In genomic region chr2:74188018-74188601, GRCh38 we compare ENCODE assay signal across 10 cellular contexts. TPM values are rescaled to one million over a fixed set of nuclear protein-coding genes. Genes with fewer than 3 reads are reported as not detected.
DNase-seq lines count a peak whose midpoint lies in the region; ATAC-seq and TF ChIP-seq lines count a peak whose summit lies in the region.
"Had no signal": no experiment of that assay in that cellular context is flagged by ENCODE, and none has a peak within 500 bp of the region (broad histone marks: within the 10 kb centered on the region; RNA-seq: fewer than 3 reads in every experiment).

No MANE protein-coding gene starts in this region.

- TF ChIP-seq CTCF in osteocyte (IDR thresholded peaks at IDR 0.05) = no peak

- DNase-seq in H7 (peak; percentile 35), NCI-H510A (lab: John Stamatoyannopoulos, UW) (peak; percentile 63), epithelial cell of prostate (ENCODE audit: low read depth, low spot score) (peak; percentile 89), osteocyte (ENCODE audit: extremely low spot score, unreplicated experiment) (peak; percentile 77), NOMO-1 treated with DMSO at 0.1 percent for 48 hours (lab: John Stamatoyannopoulos, UW; ENCODE audit: unreplicated experiment) (no peak), NCI-H2029 (lab: John Stamatoyannopoulos, UW) (no peak)
- no peak for DNase-seq in activated CD4-positive, alpha-beta T cell treated with anti-CD3 and anti-CD28 coated beads, Interleukin-2, amount 50 U/mL, for 1 hour
- DNase-seq: activated CD4-positive, alpha-beta T cell treated with anti-CD3 and anti-CD28 coated beads for 4 hours; colonic mucosa had no signal

- no peak overlapping the region for H3K4me3 ChIP-seq in H7 (ENCODE audit: insufficient read depth, low read depth, low read length)
- H3K4me3 ChIP-seq: colonic mucosa had no signal

- H3K36me3 Mint-ChIP-seq in osteocyte (ENCODE audit: unreplicated experiment) = no peaks in the 10 kb centered on the region

- peaks cover 34% of the 10 kb centered on the region for H3K27me3 Mint-ChIP-seq in osteocyte (ENCODE audit: unreplicated experiment)

- H3K27me3 ChIP-seq in H7 (ENCODE audit: control insufficient read depth, insufficient read depth, low read length) = no peaks in the 10 kb centered on the region
- H3K27me3 ChIP-seq: colonic mucosa had no signal

- H3K36me3 ChIP-seq in H7 (replicated peaks; ENCODE audit: control insufficient read depth, insufficient read depth, low read length) = no peaks in the 10 kb centered on the region
- H3K36me3 ChIP-seq: colonic mucosa had no signal

- H3K4me1 Mint-ChIP-seq in osteocyte (ENCODE audit: unreplicated experiment) = no peaks in the 10 kb centered on the region

- peak overlapping the region; percentile 60 for H3K27ac ChIP-seq in epithelial cell of prostate
- H3K27ac ChIP-seq: colonic mucosa had no signal

- no peak overlapping the region for H3K27ac Mint-ChIP-seq in osteocyte (ENCODE audit: unreplicated experiment)

- H3K4me3 Mint-ChIP-seq in osteocyte (ENCODE audit: unreplicated experiment) = no peak overlapping the region

- H3K9me3 Mint-ChIP-seq in osteocyte (ENCODE audit: unreplicated experiment) = no peaks in the 10 kb centered on the region

- ATAC-seq in HG03520 (IDR thresholded peaks at IDR 0.05; ENCODE audit: unreplicated experiment) = no peak

RNA-seq across cellular contexts. Expression of gene MOB1A, which starts 9.4 kb away (rescaled TPM):
- 75.5 and 84.6 TPM in 2 replicates for total RNA-seq in H7 (2014; rRNA removed; shearing (Covaris generic))
- 96.1 and 96.3 TPM in 2 replicates for total RNA-seq in osteocyte

RNA-seq across cellular contexts. Expression of gene MTHFD2, which starts 10.3 kb away (rescaled TPM):
- 303 and 311 TPM in 2 replicates for total RNA-seq in H7 (2014; rRNA removed; shearing (Covaris generic))
- 223 and 242 TPM in 2 replicates for total RNA-seq in osteocyte

RNA-seq across cellular contexts. Expression of gene BOLA3, which starts 40.4 kb away (rescaled TPM):
- 63.3 and 77.2 TPM in 2 replicates for total RNA-seq in H7 (2014; rRNA removed; shearing (Covaris generic))
- 22.4 and 23.1 TPM in 2 replicates for total RNA-seq in osteocyte

Comparison
In these comparisons a context has a peak if more than half of its experiments do, and no peak if none do; other contexts are left out.
1. DNase-seq: peak in H7 (single experiment), NCI-H510A (single experiment), epithelial cell of prostate (single experiment) and osteocyte (single experiment); none in activated CD4-positive, alpha-beta T cell treated with anti-CD3 and anti-CD28 coated beads, Interleukin-2, amount 50 U/mL, for 1 hour (single experiment), NOMO-1 treated with DMSO at 0.1 percent for 48 hours (single experiment) and NCI-H2029 (single experiment).